In the genomic region with DNA sequence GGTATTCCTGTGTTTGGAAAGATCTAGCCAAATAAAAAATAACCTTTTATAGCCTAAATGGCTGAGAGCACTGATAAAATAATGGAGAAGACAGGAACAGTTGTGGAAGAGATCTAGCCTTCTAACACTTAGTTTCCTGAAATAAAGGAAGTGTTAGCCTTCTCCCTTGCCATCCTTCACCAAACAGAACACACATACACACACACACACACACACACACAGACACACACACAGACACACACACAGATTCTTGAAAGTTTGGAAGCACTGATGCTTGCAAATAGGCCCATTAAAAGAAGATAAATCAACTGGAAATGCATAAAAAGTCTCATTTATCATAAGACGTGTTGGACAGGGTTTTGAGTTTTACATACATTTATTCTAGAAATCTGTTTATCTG, we compare ENCODE assay signal across 19 cellular contexts. TPM values are rescaled to one million over a fixed set of nuclear protein-coding genes. Genes with fewer than 3 reads are reported as not detected.
"Had no signal": no experiment of that assay in that cellular context is flagged by ENCODE, and none has a peak within 500 bp of the region (broad histone marks: within the 10 kb centered on the region; RNA-seq: fewer than 3 reads in every experiment).

No MANE protein-coding gene starts in this region.

- ATAC-seq: activated T-cell treated with anti-CD3 and anti-CD28 coated beads, Interleukin-2, amount 50 U/mL, for 72 hours; heart right ventricle; left ventricle myocardium superior; right cardiac atrium; stimulated activated naive CD8-positive, alpha-beta T cell treated with anti-CD3 and anti-CD28 coated beads, Interleukin-15, Interleukin-2, amounts not matched to agents 100 U/mL and 50 U/mL, for 24 hours had no signal

- H3K9me3 ChIP-seq: upper lobe of right lung had no signal

- H3K4me3 ChIP-seq: heart right ventricle, neural progenitor cell, upper lobe of right lung had no signal

- H3K4me1 ChIP-seq: heart right ventricle, upper lobe of right lung had no signal

- H3K36me3 ChIP-seq: heart right ventricle, neural progenitor cell, upper lobe of right lung had no signal

- H3K4me2 ChIP-seq: neural progenitor cell had no signal

- H3K27ac ChIP-seq: heart right ventricle, neural progenitor cell, upper lobe of right lung had no signal

- DNase-seq: activated CD4-positive, alpha-beta memory T cell treated with anti-CD3 and anti-CD28 coated beads for 36 hours; activated CD4-positive, alpha-beta T cell treated with anti-CD3 and anti-CD28 coated beads for 48 hours; activated effector memory CD4-positive, alpha-beta T cell treated with Interleukin-2 at 50 U/mL for 16 hours; activated T-cell treated with anti-CD3 and anti-CD28 coated beads, Interleukin-2, amount 50 U/mL, for 72 hours; anterior cingulate cortex; central memory CD4-positive, alpha-beta T cell; heart right ventricle; kidney; left ventricle myocardium superior; naive B cell; right cardiac atrium; stimulated activated CD4-positive, alpha-beta T cell treated with anti-CD3 and anti-CD28 coated beads, Interleukin-12 subunit alpha, Interleukin-12 subunit beta, amount 100 ng/mL, for 4 hours; stimulated activated CD4-positive, alpha-beta T cell treated with anti-CD3 and anti-CD28 coated beads, Interleukin-4, amount 100 ng/mL, for 4 hours; stimulated activated naive CD8-positive, alpha-beta T cell treated with anti-CD3 and anti-CD28 coated beads, Interleukin-15, Interleukin-2, amounts not matched to agents 100 U/mL and 50 U/mL, for 24 hours; T-helper 2 cell; upper lobe of right lung had no signal

- H2AFZ ChIP-seq: neural progenitor cell had no signal

- FAIRE-seq: colon, kidney had no signal

- H3K27me3 ChIP-seq: neural progenitor cell, upper lobe of right lung had no signal

RNA-seq across cellular contexts. Expression of gene KIRREL3, which starts 37.5 kb away (rescaled TPM):
- total RNA-seq: activated CD4-positive, alpha-beta memory T cell treated with anti-CD3 and anti-CD28 coated beads for 36 hours; activated T-cell treated with anti-CD3 and anti-CD28 coated beads, Interleukin-2, amount 50 U/mL, for 72 hours; subcutaneous adipose tissue; upper lobe of right lung had no signal
